ENCODE assay signal across 11 cellular contexts in genomic region chr10:3048114-3049019, GRCh38. TPM values are rescaled to one million over a fixed set of nuclear protein-coding genes. Genes with fewer than 3 reads are reported as not detected.
DNase-seq lines count a peak whose midpoint lies in the region; TF ChIP-seq lines count a peak whose summit lies in the region.
"Had no signal": no experiment of that assay in that cellular context is flagged by ENCODE, and none has a peak within 500 bp of the region (broad histone marks: within the 10 kb centered on the region; RNA-seq: fewer than 3 reads in every experiment).

No MANE protein-coding gene starts in this region.

- H3K27me3 ChIP-seq in SJSA1 (replicated peaks), result no peaks in the 10 kb centered on the region

- peaks cover 54% of the 10 kb centered on the region for H3K4me1 ChIP-seq in SJSA1 (replicated peaks)

- DNase-seq in Daoy (ENCODE audit: low read depth), result peak; percentile 30
- DNase-seq in SJSA1 (ENCODE audit: low read depth in 1 of 2, low spot score in 2 of 2), result peak in 1 of 2 experiments; percentile 44
- DNase-seq in fibroblast of pulmonary artery (ENCODE audit: low read depth), result peak; percentile 22
- peak; percentile 39 for DNase-seq in retina
- no peak for DNase-seq in stimulated activated CD4-positive, alpha-beta T cell treated with anti-CD3 and anti-CD28 coated beads, Interleukin-1b, Interleukin-23, amount 100 ng/mL, for 48 hours
- no peak for DNase-seq in central memory CD4-positive, alpha-beta T cell
- no peak for DNase-seq in globus pallidus (ENCODE audit: low spot score)
- DNase-seq in activated CD4-positive, alpha-beta T cell treated with anti-CD3 and anti-CD28 coated beads, Interleukin-2, amount 50 U/mL, for 48 hours, result no peak
- DNase-seq: effector CD4-positive, alpha-beta T cell; NCI-H1105 treated with DMSO at 0.1 percent for 48 hours; occipital lobe had no signal

- no peak for TF ChIP-seq CTCF in fibroblast of pulmonary artery (IDR thresholded peaks at IDR 0.05; ENCODE audit: low read length, missing control alignments)

- H3K9me3 ChIP-seq in SJSA1 (replicated peaks), result no peaks in the 10 kb centered on the region

- H3K4me3 ChIP-seq in SJSA1 (no peak overlapping the region), fibroblast of pulmonary artery (replicated peaks; ENCODE audit: low read depth, low read length) (no peak overlapping the region)

- H3K27ac ChIP-seq in SJSA1, result peak overlapping the region; percentile 31; the same call in 1 of the 2 replicates

- H3K36me3 ChIP-seq in SJSA1, result no peaks in the 10 kb centered on the region

RNA-seq across cellular contexts. Expression of gene PFKP, which starts 19.0 kb away (rescaled TPM):
- 176 and 183 TPM in 2 replicates for total RNA-seq in Daoy (2014; rRNA removed; shearing (Covaris generic))
- total RNA-seq in SJSA1 (2014; rRNA removed; shearing (Covaris generic)), result 515 and 604 TPM in 2 replicates

Comparison
In these comparisons a context has a peak if more than half of its experiments do, and no peak if none do; other contexts are left out.
1. DNase-seq: peak in Daoy (single experiment), fibroblast of pulmonary artery (single experiment) and retina (single experiment); none in stimulated activated CD4-positive, alpha-beta T cell treated with anti-CD3 and anti-CD28 coated beads, Interleukin-1b, Interleukin-23, amount 100 ng/mL, for 48 hours (single experiment), central memory CD4-positive, alpha-beta T cell (single experiment), globus pallidus (single experiment) and activated CD4-positive, alpha-beta T cell treated with anti-CD3 and anti-CD28 coated beads, Interleukin-2, amount 50 U/mL, for 48 hours (0 of 2).